ENCODE assay signal across 7 cellular contexts in the genomic region with DNA sequence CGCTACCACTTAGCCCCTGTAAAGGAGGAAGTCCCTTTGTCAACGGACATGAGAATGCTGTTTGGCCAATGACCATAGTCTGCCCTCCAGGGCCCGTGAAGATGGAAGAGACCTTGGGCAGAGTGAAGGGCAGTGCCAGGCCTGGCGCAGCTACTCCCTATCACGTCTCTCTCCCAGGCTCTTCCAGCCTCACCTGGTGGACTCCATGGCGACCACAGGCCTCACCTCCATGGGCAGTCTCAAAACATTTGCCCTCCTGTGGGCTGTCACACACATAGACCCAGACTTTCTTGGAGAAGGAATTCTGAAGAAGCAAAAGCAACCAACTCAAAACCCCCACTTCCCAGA. TPM values are rescaled to one million over a fixed set of nuclear protein-coding genes. Genes with fewer than 3 reads are reported as not detected.
DNase-seq lines count a peak whose midpoint lies in the region; ATAC-seq, FAIRE-seq and TF ChIP-seq lines count a peak whose summit lies in the region.
"Not testable (repeated sequence)": the region's sequence is repeated elsewhere in the genome, so short reads cannot be mapped to it uniquely, and the experiment has no call there.

No MANE protein-coding gene starts in this region.

- WGBS in mesendoderm (ENCODE audit: extremely low coverage, insufficient coverage, low lambda C conversion rate): no CpG with 5 or more reads among the region's 6 CpGs

- not testable (repeated sequence) for H3K79me1 ChIP-seq in mesendoderm (ENCODE audit: low read length)

- H3K36me3 Mint-ChIP-seq in activated CD4-positive, alpha-beta T cell treated with anti-CD3 and anti-CD28 coated beads for 36 hours (ENCODE audit: low read depth): peaks cover 12% of the 10 kb centered on the region
- H3K36me3 Mint-ChIP-seq in glutamatergic neuron (ENCODE audit: unreplicated experiment): not testable (repeated sequence)

- H3K36me3 ChIP-seq in bronchial epithelial cell (ENCODE audit: control insufficient read depth, insufficient read depth, low read length); mesendoderm (ENCODE audit: control insufficient read depth, insufficient read depth, low read length); gastrocnemius medialis: not testable (repeated sequence)

- H3K18ac ChIP-seq in mesendoderm (ENCODE audit: low read length): not testable (repeated sequence)

- not testable (repeated sequence) for H3K27ac ChIP-seq in mesendoderm (ENCODE audit: low read depth, low read length)
- H3K27ac ChIP-seq in gastrocnemius medialis: peak overlapping the region; percentile 88 to 93 (median 91)

- H3K27ac Mint-ChIP-seq in activated CD4-positive, alpha-beta T cell treated with anti-CD3 and anti-CD28 coated beads for 36 hours: peak overlapping the region; percentile 55
- peak overlapping the region; percentile 77 for H3K27ac Mint-ChIP-seq in glutamatergic neuron (ENCODE audit: unreplicated experiment)

- DNase-seq in GM12864 (ENCODE audit: low read depth); activated CD4-positive, alpha-beta T cell treated with anti-CD3 and anti-CD28 coated beads for 36 hours; bronchial epithelial cell (ENCODE audit: low read depth); glutamatergic neuron; mesendoderm; gastrocnemius medialis: not testable (repeated sequence)
- DNase-seq in NCI-H1105 treated with DMSO at 0.1 percent for 48 hours (lab: John Stamatoyannopoulos, UW): peak; percentile 30

- in situ Hi-C loops in gastrocnemius medialis (cut with MboI; ENCODE audit: low sequenced_read_pairs in 4 of 4): not testable (repeated sequence)

- not testable (repeated sequence) for FAIRE-seq in bronchial epithelial cell (lab: Jason Lieb, UNC)

- H3K23ac ChIP-seq in mesendoderm (ENCODE audit: low read length): not testable (repeated sequence)

- POLR2A ChIA-PET in activated CD4-positive, alpha-beta T cell treated with anti-CD3 and anti-CD28 coated beads for 36 hours (lab: Charles Lee): not testable (repeated sequence)

- not testable (repeated sequence) for H4K5ac ChIP-seq in mesendoderm (ENCODE audit: low read length)

- not testable (repeated sequence) for H3K79me2 ChIP-seq in mesendoderm (ENCODE audit: control insufficient read depth, insufficient read depth, low read length)

- H3K4ac ChIP-seq in mesendoderm (ENCODE audit: low read depth, low read length): not testable (repeated sequence)

- H3K9me3 Mint-ChIP-seq in activated CD4-positive, alpha-beta T cell treated with anti-CD3 and anti-CD28 coated beads for 36 hours (ENCODE audit: low read depth); glutamatergic neuron (ENCODE audit: unreplicated experiment): not testable (repeated sequence)

- H3K56ac ChIP-seq in mesendoderm (ENCODE audit: low read length): peak overlapping the region; percentile 88

- ATAC-seq in activated CD4-positive, alpha-beta T cell treated with anti-CD3 and anti-CD28 coated beads for 36 hours: not testable (repeated sequence)
- ATAC-seq in gastrocnemius medialis: peak in 1 of 2 donors; percentile 4

- peak overlapping the region; percentile 13 for H3K4me2 ChIP-seq in mesendoderm (ENCODE audit: low read length)

- peaks cover 25% of the 10 kb centered on the region for H3K4me1 Mint-ChIP-seq in activated CD4-positive, alpha-beta T cell treated with anti-CD3 and anti-CD28 coated beads for 36 hours
- peaks cover 20% of the 10 kb centered on the region for H3K4me1 Mint-ChIP-seq in glutamatergic neuron (ENCODE audit: low read depth, unreplicated experiment)

- peak overlapping the region; percentile 75 for H3K9ac ChIP-seq in mesendoderm (ENCODE audit: low read length)

- H2BK120ac ChIP-seq in mesendoderm (ENCODE audit: low read depth, low read length): not testable (repeated sequence)

- intact Hi-C loops in activated CD4-positive, alpha-beta T cell treated with anti-CD3 and anti-CD28 coated beads for 36 hours (cut with DNase I, micrococcal nuclease): loop anchor here (1.0 kb wide), 2 partner anchors 321 to 364 kb away; no protein-coding TSS in a partner anchor
- intact Hi-C loops in gastrocnemius medialis (cut with DNase I; ENCODE audit: low total_unique reads): loop anchor here (10.0 kb wide), 1 partner anchor 478 kb away; no protein-coding TSS in a partner anchor

- not testable (repeated sequence) for H2AK5ac ChIP-seq in mesendoderm (ENCODE audit: low read length)

- H3K27me3 Mint-ChIP-seq in activated CD4-positive, alpha-beta T cell treated with anti-CD3 and anti-CD28 coated beads for 36 hours: not testable (repeated sequence)
- peaks cover 18% of the 10 kb centered on the region for H3K27me3 Mint-ChIP-seq in glutamatergic neuron (ENCODE audit: unreplicated experiment)

- not testable (repeated sequence) for H2BK15ac ChIP-seq in mesendoderm (replicated peaks; ENCODE audit: low read depth)

- H3K4me3 Mint-ChIP-seq in activated CD4-positive, alpha-beta T cell treated with anti-CD3 and anti-CD28 coated beads for 36 hours: peak overlapping the region; percentile 88
- peak overlapping the region; percentile 99 for H3K4me3 Mint-ChIP-seq in glutamatergic neuron (ENCODE audit: unreplicated experiment)

- H4K8ac ChIP-seq in mesendoderm (ENCODE audit: low read depth, low read length): not testable (repeated sequence)

- not testable (repeated sequence) for H3K9me3 ChIP-seq in gastrocnemius medialis

- H3K27me3 ChIP-seq in bronchial epithelial cell (ENCODE audit: control insufficient read depth, insufficient read depth, low read length); mesendoderm (ENCODE audit: insufficient read depth, low read length, poor library complexity); gastrocnemius medialis: not testable (repeated sequence)

- not testable (repeated sequence) for H3K4me1 ChIP-seq in mesendoderm (ENCODE audit: control insufficient read depth, low read depth, low read length)
- peaks cover 13 to 38% of the 10 kb centered on the region in 2 donors for H3K4me1 ChIP-seq in gastrocnemius medialis

- H2BK5ac ChIP-seq in mesendoderm (ENCODE audit: low read length): not testable (repeated sequence)

- not testable (repeated sequence) for TF ChIP-seq CTCF in GM12864 (IDR thresholded peaks at IDR 0.05; ENCODE audit: low read depth, low read length, missing control alignments); bronchial epithelial cell (IDR thresholded peaks at IDR 0.05; ENCODE audit: insufficient read depth, low read length, severe bottlenecking); glutamatergic neuron (IDR thresholded peaks at IDR 0.05; ENCODE audit: partially characterized antibody, unreplicated experiment); gastrocnemius medialis (IDR thresholded peaks at IDR 0.05 in 4 of 5, conservative IDR thresholded peaks at IDR 0.05 in 1 of 5)

- H3K4me3 ChIP-seq in GM12864 (ENCODE audit: low read depth, low read length): peak overlapping the region; percentile 75
- peak overlapping the region; percentile 93 for H3K4me3 ChIP-seq in bronchial epithelial cell (ENCODE audit: low read depth, low read length)
- peak overlapping the region; percentile 7 for H3K4me3 ChIP-seq in mesendoderm (ENCODE audit: low read length)
- H3K4me3 ChIP-seq in gastrocnemius medialis: peak overlapping the region; percentile 77 to 90 (median 83)

- CTCF ChIA-PET in activated CD4-positive, alpha-beta T cell treated with anti-CD3 and anti-CD28 coated beads for 36 hours (lab: Charles Lee): interaction anchor here (2.4 kb wide), 1 partner anchor 321 kb away, joined by 7 read pairs; no protein-coding TSS in a partner anchor

- not testable (repeated sequence) for TF ChIP-seq POLR2A in gastrocnemius medialis (IDR thresholded peaks at IDR 0.05)

RNA-seq across cellular contexts. Expression of a gene that starts 0.5 kb away (rescaled TPM):
- 10 to 100 TPM; 32.2 to 36.2 TPM for total RNA-seq in activated CD4-positive, alpha-beta T cell treated with anti-CD3 and anti-CD28 coated beads for 36 hours
- total RNA-seq in bronchial epithelial cell (24.7 and 64.1 TPM in 2 replicates), glutamatergic neuron (ENCODE audit: unreplicated experiment) (6.1 TPM), gastrocnemius medialis (10 to 100 TPM; 26.0 to 56.2 (median 44.1) TPM)
- polyA plus RNA-seq in mesendoderm (2013, experiment 1 of 2): 10.4 TPM
- 10.7 TPM for polyA plus RNA-seq in mesendoderm (2013, experiment 2 of 2)

RNA-seq across cellular contexts. Expression of a gene that starts 35.6 kb away (rescaled TPM):
- 10 to 100 TPM; 27.5 to 27.6 TPM for total RNA-seq in activated CD4-positive, alpha-beta T cell treated with anti-CD3 and anti-CD28 coated beads for 36 hours
- total RNA-seq in bronchial epithelial cell (5.5 and 30.5 TPM in 2 replicates), glutamatergic neuron (ENCODE audit: unreplicated experiment) (10.4 TPM), gastrocnemius medialis (10 to 100 TPM; 12.1 to 40.2 (median 25.0) TPM)
- 14.9 TPM for polyA plus RNA-seq in mesendoderm (2013, experiment 1 of 2)
- 14.1 TPM for polyA plus RNA-seq in mesendoderm (2013, experiment 2 of 2)

Comparison
In these comparisons a context has a peak if more than half of its experiments do, and no peak if none do; other contexts are left out.
1. H3K4me3 ChIP-seq: peak in every context shown above with its lines; median percentile 93 in bronchial epithelial cell; 83 in gastrocnemius medialis; 75 in GM12864; 7 in mesendoderm.